Comparison of ENCODE assay signal across 9 cellular contexts in the genomic region with DNA sequence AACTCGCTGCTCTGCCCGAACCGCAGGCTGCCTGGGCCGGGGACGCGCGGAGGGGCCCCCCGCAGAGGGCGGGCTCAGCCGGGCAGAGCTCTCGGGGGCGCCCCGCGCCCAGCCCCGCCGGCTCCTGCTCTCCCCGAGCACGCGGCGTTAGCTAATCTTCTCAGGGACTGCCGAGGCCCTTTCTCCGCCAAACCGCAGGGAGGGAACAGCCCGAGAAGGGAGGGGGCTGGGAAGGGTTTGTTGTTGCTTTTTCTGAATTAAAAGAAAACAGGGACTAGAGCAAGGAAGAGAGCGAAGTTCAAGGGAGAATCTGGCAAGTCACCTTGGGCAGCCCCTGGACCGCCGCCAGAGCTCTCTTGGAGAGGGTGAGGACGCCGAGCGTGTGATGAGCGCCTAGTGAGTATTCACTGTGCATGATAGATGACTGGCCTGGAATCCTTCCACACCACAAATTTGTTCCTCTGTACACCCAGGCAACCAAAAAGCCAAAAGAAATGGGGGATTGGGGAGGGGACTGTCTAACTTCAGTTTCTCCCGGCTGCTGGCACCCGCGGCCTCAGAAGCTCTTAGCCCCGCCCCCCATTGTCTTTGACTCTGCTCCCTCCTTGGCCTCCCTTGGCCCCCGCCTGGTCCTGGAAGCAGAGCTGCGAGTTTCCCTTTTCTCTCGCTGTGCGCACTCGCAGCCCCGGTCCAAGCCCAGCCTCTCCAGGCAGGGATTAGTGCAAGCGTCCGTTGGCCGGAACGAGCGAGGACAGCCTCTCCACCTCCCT. TPM values are rescaled to one million over a fixed set of nuclear protein-coding genes. Genes with fewer than 3 reads are reported as not detected.
A peak's percentile ranks its signal among the peaks of the same experiment; 100 is the strongest.
DNase-seq lines count a peak whose midpoint lies in the region; ATAC-seq, FAIRE-seq and TF ChIP-seq lines count a peak whose summit lies in the region.
"Had no signal": no experiment of that assay in that cellular context is flagged by ENCODE, and none has a peak within 500 bp of the region (broad histone marks: within the 10 kb centered on the region; RNA-seq: fewer than 3 reads in every experiment).

No MANE protein-coding gene starts in this region.

- peaks cover 56 to 68% of the 10 kb centered on the region in 2 donors for H3K27me3 Mint-ChIP-seq in T-cell

- peak overlapping the region; percentile 60 to 82 (median 69) for H3K4me3 Mint-ChIP-seq in T-cell

- no peak overlapping the region for H3K4me3 ChIP-seq in choroid plexus epithelial cell (ENCODE audit: low read depth, low read length)
- H3K4me3 ChIP-seq in keratinocyte (ENCODE audit: control insufficient read depth in 2 of 3, extremely low read depth in 1 of 3, insufficient read depth in 2 of 3, low read depth in 1 of 3, low read length in 3 of 3), result peak overlapping the region in 2 of 3 experiments; percentile 1 to 29
- H3K4me3 ChIP-seq in smooth muscle cell, result peak overlapping the region; percentile 50

- H3F3A ChIP-seq in smooth muscle cell (ENCODE audit: low read depth), result no peaks in the 10 kb centered on the region

- no peaks in the 10 kb centered on the region for H3K9me3 Mint-ChIP-seq in T-cell

- H3K4me1 Mint-ChIP-seq in T-cell, result peaks cover 11 to 20% (median 18%) of the 10 kb centered on the region in 3 donors

- no peaks in the 10 kb centered on the region for H3K9me3 ChIP-seq in keratinocyte (ENCODE audit: control insufficient read depth, low read depth, low read length)
- H3K9me3 ChIP-seq in smooth muscle cell (replicated peaks; ENCODE audit: low read depth), result no peaks in the 10 kb centered on the region

- CTCF ChIA-PET in T-cell (lab: Charles Lee), result interaction anchor here (1.2 to 2.3 kb wide), 2 partner anchors 9 kb away, joined by 4 to 12 read pairs; no protein-coding TSS in a partner anchor

- H3K9me1 ChIP-seq in keratinocyte (ENCODE audit: control insufficient read depth, extremely low read depth, insufficient read depth, low read length), result no peaks in the 10 kb centered on the region

- H3K27me3 ChIP-seq in keratinocyte (ENCODE audit: control insufficient read depth, extremely low read depth, insufficient read depth, low read length), result peaks cover 62% of the 10 kb centered on the region
- H3K27me3 ChIP-seq in smooth muscle cell (ENCODE audit: low read depth), result peaks cover 4% of the 10 kb centered on the region

- peak overlapping the region; percentile 55 for H3K4me2 ChIP-seq in keratinocyte (ENCODE audit: control insufficient read depth, extremely low read depth, insufficient read depth, low read depth, low read length)
- peak overlapping the region; percentile 96 for H3K4me2 ChIP-seq in smooth muscle cell

- POLR2A ChIA-PET in T-cell (lab: Charles Lee), result interaction anchor here in 1 of 2 donors (0.7 kb wide), 1 partner anchor 24 kb away, joined by 3 read pairs; no protein-coding TSS in a partner anchor

- H3K9ac ChIP-seq in keratinocyte (ENCODE audit: control insufficient read depth, extremely low read depth, insufficient read depth, low read length) (no peak overlapping the region), smooth muscle cell (ENCODE audit: low read depth) (peak overlapping the region; percentile 22)

- H2AFZ ChIP-seq in keratinocyte (ENCODE audit: control insufficient read depth, low read length) (no peak overlapping the region), smooth muscle cell (ENCODE audit: low read depth) (peak overlapping the region; percentile 94)

- no peaks in the 10 kb centered on the region for H3K36me3 Mint-ChIP-seq in T-cell

- H3K27ac ChIP-seq in keratinocyte (ENCODE audit: control insufficient read depth, insufficient read depth, low read length) (no peak overlapping the region), smooth muscle cell (ENCODE audit: low read depth) (no peak overlapping the region)

- H3K27ac Mint-ChIP-seq in T-cell, result no peak overlapping the region

- 1% methylated on average over 38 of the region's 46 CpGs for whole genome bisulfite sequencing in smooth muscle cell (ENCODE audit: low lambda C conversion rate)

- ATAC-seq in HG02981 (IDR thresholded peaks at IDR 0.05; ENCODE audit: unreplicated experiment) (peak; percentile 47), T-cell (replicated peaks in 1 of 4) (peak; percentile 62 to 77 (median 70)), HG02571 (IDR thresholded peaks at IDR 0.05; ENCODE audit: unreplicated experiment) (no peak)

- no peak for TF ChIP-seq CTCF in choroid plexus epithelial cell (conservative IDR thresholded peaks at IDR 0.05; ENCODE audit: low read depth, low read length)
- TF ChIP-seq CTCF in keratinocyte (optimal IDR thresholded peaks at IDR 0.05 in 1 of 3, IDR thresholded peaks at IDR 0.05 in 1 of 3, conservative IDR thresholded peaks at IDR 0.05 in 1 of 3; ENCODE audit: extremely low read depth in 1 of 3, insufficient read depth in 2 of 3, low read length in 3 of 3), result no peak
- no peak for TF ChIP-seq CTCF in smooth muscle cell (IDR thresholded peaks at IDR 0.05; ENCODE audit: borderline replicate concordance, insufficient read depth, poor library complexity, severe bottlenecking)

- H3K36me3 ChIP-seq in keratinocyte (ENCODE audit: control insufficient read depth in 2 of 2, extremely low read depth in 1 of 2, insufficient read depth in 2 of 2, low read length in 2 of 2) (no peaks in the 10 kb centered on the region), smooth muscle cell (ENCODE audit: low read depth) (no peaks in the 10 kb centered on the region)

- H3K4me1 ChIP-seq in keratinocyte (ENCODE audit: control insufficient read depth, extremely low read depth, insufficient read depth, low read length) (peaks cover 2% of the 10 kb centered on the region), smooth muscle cell (ENCODE audit: low read depth) (peaks cover 10% of the 10 kb centered on the region)

- H3K79me2 ChIP-seq in keratinocyte (ENCODE audit: control insufficient read depth, insufficient read depth, low read length) (no peaks in the 10 kb centered on the region), smooth muscle cell (ENCODE audit: low read depth) (no peaks in the 10 kb centered on the region)

- dilution Hi-C loops in keratinocyte (cut with MboI; ENCODE audit: extremely low pct_ligation_motif_present, low sequenced_read_pairs), result no loop called here

- DNase-seq in Daoy (ENCODE audit: low read depth) (peak; percentile 96), T-cell (peak in 17 of 34 experiments; percentile 6 to 38 (median 19)), choroid plexus epithelial cell (ENCODE audit: low read depth) (peak; percentile 52), keratinocyte (ENCODE audit: low read depth, low spot score) (no peak), smooth muscle cell (lab: John Stamatoyannopoulos, UW; ENCODE audit: unreplicated experiment) (peak; percentile 61), COLO829 (ENCODE audit: low spot score) (no peak)

- no peak for FAIRE-seq in keratinocyte (lab: Jason Lieb, UNC)

- H4K20me1 ChIP-seq in keratinocyte (ENCODE audit: control insufficient read depth, extremely low read depth, insufficient read depth, low read length) (no peaks in the 10 kb centered on the region), smooth muscle cell (ENCODE audit: low read depth) (no peaks in the 10 kb centered on the region)

RNA-seq across cellular contexts. Expression of a gene that starts 19.7 kb away (rescaled TPM):
- not detected in 2 replicates for total RNA-seq in Daoy (2014; rRNA removed; shearing (Covaris generic))
- total RNA-seq in T-cell, result not detected
- polyA plus RNA-seq in keratinocyte, result not detected in 3 replicates
- not detected for polyA plus RNA-seq in keratinocyte (2011; ENCODE audit: low read depth)
- polyA plus RNA-seq in keratinocyte (2011; cell fraction: cytosol; rRNA removed), result not detected in 2 replicates
- polyA plus RNA-seq in keratinocyte (2011; cell fraction: nucleus; rRNA removed), result not detected in 2 replicates
- polyA plus RNA-seq in keratinocyte (2012; ENCODE audit: low replicate concordance), result not detected in 2 replicates
- polyA minus RNA-seq in keratinocyte, result not detected in 3 replicates
- not detected for polyA minus RNA-seq in keratinocyte (2011; cell fraction: cytosol; rRNA and poly(A)+ RNA removed)
- not detected in 2 replicates for polyA minus RNA-seq in keratinocyte (2011; cell fraction: nucleus; rRNA and poly(A)+ RNA removed)
- total RNA-seq in smooth muscle cell, result not detected in 2 replicates
- not detected in 2 replicates for polyA plus RNA-seq in smooth muscle cell
- total RNA-seq: SK-MEL-5 had no signal

Comparison
In these comparisons a context has a peak if more than half of its experiments do, and no peak if none do; other contexts are left out.
1. DNase-seq: peak in Daoy (single experiment), choroid plexus epithelial cell (single experiment) and smooth muscle cell (single experiment); none in keratinocyte (single experiment) and COLO829 (single experiment).